1 cellular context compared by ENCODE assay signal in genomic region chr1:39183503-39184353, GRCh38.
TF ChIP-seq lines count a peak whose summit lies in the region.

No MANE protein-coding gene starts in this region.

TF ChIP-seq in HEK293, 187 proteins besides CTCF, POLR2A, EP300 and RAD21 (continued from another document and continues in another):
- TF ChIP-seq ZBTB10 (tag by site-specific recombination; IDR thresholded peaks at IDR 0.05) (no peak), ZNF280C (tag by site-specific recombination; IDR thresholded peaks at IDR 0.05) (no peak), ZNF585B (tag by site-specific recombination; IDR thresholded peaks at IDR 0.05) (no peak), ZNF394 (tag by site-specific recombination; IDR thresholded peaks at IDR 0.05; ENCODE audit: borderline replicate concordance) (peak; percentile 97), KLF1 (tag by site-specific recombination; IDR thresholded peaks at IDR 0.05) (no peak), ZBTB8A (tag by site-specific recombination; IDR thresholded peaks at IDR 0.05) (no peak), PRDM10 (tag by site-specific recombination; IDR thresholded peaks at IDR 0.05) (peak; percentile 77), ZNF248 (tag by site-specific recombination; IDR thresholded peaks at IDR 0.05) (no peak), ZNF362 (tag by site-specific recombination; IDR thresholded peaks at IDR 0.05) (peak; percentile 69; the same call in 1 of the 2 replicates), GLIS2 (tag by site-specific recombination; IDR thresholded peaks at IDR 0.05) (peak; percentile 37; the same call in 1 of the 2 replicates), ZNF777 (tag by site-specific recombination; IDR thresholded peaks at IDR 0.05; ENCODE audit: borderline replicate concordance) (no peak), ZNF423 (tag by site-specific recombination; IDR thresholded peaks at IDR 0.05) (no peak), HOXD13 (CRISPR knock-in tag; IDR thresholded peaks at IDR 0.05; ENCODE audit: borderline replicate concordance) (no peak), SP7 (tag by site-specific recombination; IDR thresholded peaks at IDR 0.05) (peak; percentile 98), ZNF404 (tag by site-specific recombination; IDR thresholded peaks at IDR 0.05) (no peak), HOXC10 (CRISPR knock-in tag; IDR thresholded peaks at IDR 0.05) (no peak), ZNF157 (tag by site-specific recombination; IDR thresholded peaks at IDR 0.05) (no peak), ZNF624 (tag by site-specific recombination; IDR thresholded peaks at IDR 0.05) (no peak), SCRT2 (tag by site-specific recombination; IDR thresholded peaks at IDR 0.05) (0 out of 2 replicates have a peak, but pooled peaks have one; percentile 23), REPIN1 (tag by site-specific recombination; IDR thresholded peaks at IDR 0.05; ENCODE audit: low read depth) (no peak), ZNF175 (tag by site-specific recombination; IDR thresholded peaks at IDR 0.05) (no peak), PRDM6 (tag by site-specific recombination; IDR thresholded peaks at IDR 0.05) (peak; percentile 57), ZIC2 (tag by site-specific recombination; IDR thresholded peaks at IDR 0.05) (no peak), ZNF701 (tag by site-specific recombination; IDR thresholded peaks at IDR 0.05) (no peak), ZEB2 (tag by site-specific recombination; IDR thresholded peaks at IDR 0.05) (peak; percentile 96), SALL2 (tag by site-specific recombination; IDR thresholded peaks at IDR 0.05; ENCODE audit: borderline replicate concordance) (no peak), ZNF426 (tag by site-specific recombination; IDR thresholded peaks at IDR 0.05) (no peak), ZNF843 (tag by site-specific recombination; IDR thresholded peaks at IDR 0.05) (peak; percentile 79), BCL11A (tag by site-specific recombination; IDR thresholded peaks at IDR 0.05; ENCODE audit: low read depth) (0 out of 2 replicates have a peak, but pooled peaks have one; percentile 30), ZNF274 (IDR thresholded peaks at IDR 0.05; ENCODE audit: low read length) (no peak), ZNF274 (tag by site-specific recombination; IDR thresholded peaks at IDR 0.05; ENCODE audit: borderline replicate concordance) (no peak), ZNF580 (tag by site-specific recombination; IDR thresholded peaks at IDR 0.05) (0 out of 2 replicates have a peak, but pooled peaks have one; percentile 7), TSHZ1 (tag by site-specific recombination; IDR thresholded peaks at IDR 0.05; ENCODE audit: borderline replicate concordance) (peak; percentile 96), TRIM28 (IDR thresholded peaks at IDR 0.05; ENCODE audit: borderline replicate concordance, low read length) (no peak; the same call in 1 of the 2 replicates), ZNF549 (tag by site-specific recombination; IDR thresholded peaks at IDR 0.05) (no peak), ZNF211 (tag by site-specific recombination; IDR thresholded peaks at IDR 0.05; ENCODE audit: low read depth) (no peak), PRDM4 (tag by site-specific recombination; IDR thresholded peaks at IDR 0.05) (0 out of 2 replicates have a peak, but pooled peaks have one; percentile 24), ZNF830 (tag by site-specific recombination; IDR thresholded peaks at IDR 0.05; ENCODE audit: low read depth) (no peak), ZNF555 (tag by site-specific recombination; conservative IDR thresholded peaks at IDR 0.05) (no peak), KLF17 (tag by site-specific recombination; IDR thresholded peaks at IDR 0.05) (peak; percentile 82), OVOL3 (tag by site-specific recombination; IDR thresholded peaks at IDR 0.05) (no peak), ZFP3 (tag by site-specific recombination; IDR thresholded peaks at IDR 0.05; ENCODE audit: low read depth) (no peak), ZNF174 (tag by site-specific recombination; IDR thresholded peaks at IDR 0.05) (no peak), ZNF266 (tag by site-specific recombination; IDR thresholded peaks at IDR 0.05; ENCODE audit: low read depth) (no peak), ZNF48 (tag by site-specific recombination; IDR thresholded peaks at IDR 0.05) (no peak), ZNF221 (tag by site-specific recombination; IDR thresholded peaks at IDR 0.05; ENCODE audit: borderline replicate concordance) (no peak)
